Comparison of ENCODE assay signal across 16 cellular contexts in genomic region chr2:10908195-10908594, GRCh38. TPM values are rescaled to one million over a fixed set of nuclear protein-coding genes. Genes with fewer than 3 reads are reported as not detected.
DNase-seq lines count a peak whose midpoint lies in the region; ATAC-seq and TF ChIP-seq lines count a peak whose summit lies in the region.
"Had no signal": no experiment of that assay in that cellular context is flagged by ENCODE, and none has a peak within 500 bp of the region (broad histone marks: within the 10 kb centered on the region; RNA-seq: fewer than 3 reads in every experiment).

No MANE protein-coding gene starts in this region.

- no peak overlapping the region for H2BK12ac ChIP-seq in H9 (ENCODE audit: insufficient read length, low read depth, low read length)

- dilution Hi-C loops in IMR-90 (cut with HindIII; ENCODE audit: low sequenced_read_pairs, unreplicated experiment) = no loop called here

- no peak overlapping the region for H3K4me3 Mint-ChIP-seq in H9
- H3K4me3 Mint-ChIP-seq: CD4-positive, alpha-beta memory T cell; GM23338; HFFc6 had no signal

- TF ChIP-seq RAD21 in IMR-90 (IDR thresholded peaks at IDR 0.05; ENCODE audit: low read length) = no peak

- no peaks in the 10 kb centered on the region for H3K4me1 ChIP-seq in H9 (ENCODE audit: insufficient read depth, low read length)
- H3K4me1 ChIP-seq in IMR-90 (ENCODE audit: control insufficient read depth, insufficient read depth, low read length) = no peaks in the 10 kb centered on the region
- H3K4me1 ChIP-seq in osteoblast (ENCODE audit: insufficient read depth, low read length) = no peaks in the 10 kb centered on the region
- H3K4me1 ChIP-seq: Caco-2, HAP-1 had no signal

- no peaks in the 10 kb centered on the region for H3K9me1 ChIP-seq in IMR-90 (ENCODE audit: insufficient read depth, low read length)

- H3K27ac Mint-ChIP-seq in H9 = no peak overlapping the region
- H3K27ac Mint-ChIP-seq: GM23338, HFFc6 had no signal

- intact Hi-C loops in IMR-90 (cut with micrococcal nuclease) = no loop called here

- H2AFZ ChIP-seq in H9 (ENCODE audit: low read length) (no peak overlapping the region), IMR-90 (replicated peaks; ENCODE audit: low read length, poor library complexity) (no peak overlapping the region), osteoblast (ENCODE audit: low read length) (no peak overlapping the region)
- H2AFZ ChIP-seq: GM23338 had no signal

- peaks cover 15 to 28% of the 10 kb centered on the region in 2 experiments for H3K9me3 Mint-ChIP-seq in H9
- H3K9me3 Mint-ChIP-seq: HFFc6 had no signal

- POLR2A ChIA-PET in IMR-90 (lab: Charles Lee; ENCODE audit: unreplicated experiment) = no interaction called here

- no peak overlapping the region for H2BK15ac ChIP-seq in H9 (ENCODE audit: low read depth, low read length)
- H2BK15ac ChIP-seq in IMR-90 (ENCODE audit: low read depth, low read length) = no peak overlapping the region

- no peaks in the 10 kb centered on the region for H3K23me2 ChIP-seq in H9 (ENCODE audit: insufficient read length, low read depth, low read length, poor library complexity, severe bottlenecking)

- no peak overlapping the region for H3K14ac ChIP-seq in H9 (ENCODE audit: insufficient read depth, low read length)
- no peak overlapping the region for H3K14ac ChIP-seq in IMR-90 (replicated peaks; ENCODE audit: low read depth, low read length)

- no peak for ATAC-seq in IMR-90 (ENCODE audit: low read depth)
- no peak for ATAC-seq in HG03045 (IDR thresholded peaks at IDR 0.05; ENCODE audit: unreplicated experiment)
- ATAC-seq: GM23338 had no signal

- H3K9ac ChIP-seq in H9 (ENCODE audit: extremely low read depth, insufficient read length, low read length) (no peak overlapping the region), IMR-90 (ENCODE audit: low read depth, low read length) (no peak overlapping the region)

- H3K4me3 ChIP-seq in IMR-90 (ENCODE audit: insufficient read depth, low read depth, low read length) = no peak overlapping the region
- no peak overlapping the region for H3K4me3 ChIP-seq in osteoblast (ENCODE audit: insufficient read depth, low read length)
- H3K4me3 ChIP-seq: GM23338, HAP-1 had no signal

- H3K27me3 Mint-ChIP-seq in H9 (ENCODE audit: low read depth) = peaks cover 25% of the 10 kb centered on the region

- H4K20me1 ChIP-seq in H9 (ENCODE audit: control insufficient read depth, insufficient read depth, insufficient read length) (no peaks in the 10 kb centered on the region), IMR-90 (ENCODE audit: insufficient read depth, low read length) (no peaks in the 10 kb centered on the region), osteoblast (ENCODE audit: insufficient read depth, low read length) (peaks cover 3% of the 10 kb centered on the region)

- DNase-seq in H9 (peak; percentile 9), IMR-90 (no peak), mesenteric fat pad (ENCODE audit: low spot score) (peak; percentile 51), osteoblast (ENCODE audit: insufficient read length, low spot score, missing footprints) (peak; percentile 62), COLO668 (lab: John Stamatoyannopoulos, UW; ENCODE audit: unreplicated experiment) (no peak)
- DNase-seq: C1 segment of cervical spinal cord; Caco-2; CD4-positive, alpha-beta memory T cell; DMS79; EL; GDM1; HFFc6 had no signal

- no peak overlapping the region for H2BK20ac ChIP-seq in H9 (ENCODE audit: low read depth, low read length, poor library complexity, severe bottlenecking)
- no peak overlapping the region for H2BK20ac ChIP-seq in IMR-90 (ENCODE audit: low read depth, low read length)

- TF ChIP-seq POLR2A in IMR-90 (IDR thresholded peaks at IDR 0.05; ENCODE audit: low read depth, low read length) = no peak

- no peak overlapping the region for H3K56ac ChIP-seq in H9 (ENCODE audit: insufficient read length, low read depth, low read length)
- no peak overlapping the region for H3K56ac ChIP-seq in IMR-90 (ENCODE audit: extremely low read depth, insufficient read depth, low read length)

- H3K4ac ChIP-seq in H9 (ENCODE audit: low read depth, low read length) (no peak overlapping the region), IMR-90 (ENCODE audit: low read depth, low read length) (no peak overlapping the region)

- H4K91ac ChIP-seq in H9 (ENCODE audit: insufficient read length, low read depth, low read length) (no peak overlapping the region), IMR-90 (ENCODE audit: insufficient read depth, low read depth, low read length) (no peak overlapping the region)

- H3K9me3 ChIP-seq in H9 (ENCODE audit: control insufficient read depth, low read depth, low read length) = no peaks in the 10 kb centered on the region
- peaks cover 6% of the 10 kb centered on the region; the same call in 1 of the 2 replicates for H3K9me3 ChIP-seq in IMR-90 (ENCODE audit: control insufficient read depth, insufficient read depth, low read length)
- peaks cover 3% of the 10 kb centered on the region for H3K9me3 ChIP-seq in osteoblast (ENCODE audit: low read depth, low read length)
- H3K9me3 ChIP-seq: Caco-2, HAP-1 had no signal

- H2BK5ac ChIP-seq in H9 (ENCODE audit: insufficient read length, low read length) (no peak overlapping the region), IMR-90 (ENCODE audit: low read depth, low read length, poor library complexity, severe bottlenecking) (no peak overlapping the region)

- H2BK120ac ChIP-seq in H9 (ENCODE audit: low read depth, low read length, poor library complexity, severe bottlenecking) (no peak overlapping the region), IMR-90 (ENCODE audit: low read depth, low read length) (no peak overlapping the region)

- H3K27ac ChIP-seq in H9 (ENCODE audit: insufficient read length, low read depth, low read length) (no peak overlapping the region), IMR-90 (ENCODE audit: insufficient read depth, low read length) (no peak overlapping the region), osteoblast (ENCODE audit: low read depth, low read length) (no peak overlapping the region)

- no peak overlapping the region for H3K4me2 ChIP-seq in H9 (ENCODE audit: insufficient read depth, insufficient read length, low read length)
- no peak overlapping the region for H3K4me2 ChIP-seq in IMR-90 (ENCODE audit: low read depth, low read length)
- H3K4me2 ChIP-seq in osteoblast (ENCODE audit: insufficient read depth, low read length) = no peak overlapping the region
- H3K4me2 ChIP-seq: GM23338 had no signal

- no peak for TF ChIP-seq CTCF in H9 (conservative IDR thresholded peaks at IDR 0.05)
- no peak for TF ChIP-seq CTCF in IMR-90 (conservative IDR thresholded peaks at IDR 0.05; ENCODE audit: low read depth, low read length)
- TF ChIP-seq CTCF in osteoblast (IDR thresholded peaks at IDR 0.05; ENCODE audit: extremely low read depth, low read depth, low read length) = no peak

- H2AK5ac ChIP-seq in H9 (ENCODE audit: insufficient read length, low read length) (no peak overlapping the region), IMR-90 (ENCODE audit: low read depth, low read length) (no peak overlapping the region)

- H3K18ac ChIP-seq in H9 (ENCODE audit: insufficient read length, low read depth, low read length) (no peak overlapping the region), IMR-90 (ENCODE audit: low read depth, low read length) (no peak overlapping the region)

- no TSS peak for BruUV-seq in IMR-90 (replicated peaks; lab: Mats Ljungman, UMichigan)

- no peaks in the 10 kb centered on the region for H3K79me2 ChIP-seq in H9 (ENCODE audit: insufficient read depth, low read length)
- no peaks in the 10 kb centered on the region for H3K79me2 ChIP-seq in osteoblast (ENCODE audit: insufficient read depth, low read length)

- no peaks in the 10 kb centered on the region for H3K79me1 ChIP-seq in H9 (ENCODE audit: insufficient read depth, low read depth, low read length, poor library complexity, severe bottlenecking)
- H3K79me1 ChIP-seq in IMR-90 (ENCODE audit: low read depth in 1 of 2, low read length in 2 of 2) = peaks cover 0 to 8% of the 10 kb centered on the region in 2 experiments; a peak in 1 of 4 replicates

- peaks cover 23 to 34% of the 10 kb centered on the region in 2 experiments for H3K4me1 Mint-ChIP-seq in H9

- no peak overlapping the region for H4K8ac ChIP-seq in H9 (replicated peaks; ENCODE audit: insufficient read length, low read depth, low read length)
- H4K8ac ChIP-seq in IMR-90 (ENCODE audit: low read depth in 2 of 2, low read length in 2 of 2) = no peak overlapping the region

- no CpG with 5 or more reads among the region's 4 CpGs for WGBS in H9 (ENCODE audit: extremely low coverage, insufficient read length, low lambda C conversion rate)
- WGBS in IMR-90 (ENCODE audit: extremely low coverage in 2 of 2, insufficient read length in 1 of 2), 2 experiments = 82% methylated on average over 3 of the region's 4 CpGs; no CpG with 5 or more reads in 1 of the 2 experiments

- no peak overlapping the region for H3T11ph ChIP-seq in H9 (ENCODE audit: low read length)

- no peak overlapping the region for H3K23ac ChIP-seq in H9 (ENCODE audit: insufficient read length, low read depth, low read length)
- no peak overlapping the region for H3K23ac ChIP-seq in IMR-90 (ENCODE audit: low read depth, low read length)

- H3K36me3 ChIP-seq in IMR-90 (ENCODE audit: control insufficient read depth, insufficient read depth, low read length) (no peaks in the 10 kb centered on the region), osteoblast (ENCODE audit: insufficient read depth, low read length) (no peaks in the 10 kb centered on the region)
- H3K36me3 ChIP-seq: HAP-1 had no signal

- CTCF ChIA-PET in IMR-90 (lab: Yijun Ruan, JAX) = interaction anchor here (1.1 to 1.2 kb wide), 2 partner anchors 76 to 224 kb away, joined by 3 read pairs; no protein-coding TSS in a partner anchor

- peaks cover 4 to 19% (median 7%) of the 10 kb centered on the region in 3 experiments; a peak in 6 of 7 replicates for H3K36me3 Mint-ChIP-seq in H9 (ENCODE audit: insufficient read depth in 1 of 3, low read depth in 3 of 3)
- H3K36me3 Mint-ChIP-seq: CD4-positive, alpha-beta memory T cell had no signal

- in situ Hi-C loops in IMR-90 (cut with MboI; ENCODE audit: low sequenced_read_pairs) = no loop called here

- peak overlapping the region; percentile 31 for H2AK9ac ChIP-seq in IMR-90 (replicated peaks; ENCODE audit: low read depth, low read length, poor library complexity)

- peaks cover 12% of the 10 kb centered on the region; the same call in 1 of the 2 replicates for H3K27me3 ChIP-seq in H9 (ENCODE audit: insufficient read depth, low read length)
- no peaks in the 10 kb centered on the region for H3K27me3 ChIP-seq in IMR-90 (ENCODE audit: control insufficient read depth, insufficient read depth, low read length)
- H3K27me3 ChIP-seq in osteoblast (ENCODE audit: insufficient read depth, low read length) = peaks cover 36% of the 10 kb centered on the region

- H4K5ac ChIP-seq in H9 (ENCODE audit: insufficient read length, low read depth, low read length) = no peak overlapping the region
- H4K5ac ChIP-seq in IMR-90 (ENCODE audit: low read depth, low read length) = no peak overlapping the region

RNA-seq across cellular contexts. Expression of gene KCNF1, which starts 3.5 kb away (rescaled TPM):
- total RNA-seq in H9 (2021) (3.2 and 4.8 TPM in 2 replicates), IMR-90 (2012; rRNA removed) (0.54 and 0.56 TPM in 2 replicates), mesenteric fat pad (0.13 TPM), osteoblast (under 0.01 TPM in 1 of 2 replicates, not detected in the other)
- polyA plus RNA-seq in IMR-90 (2012; rRNA removed) = 1.4 TPM in 2 replicates
- polyA plus RNA-seq in IMR-90 (2012; cell fraction: cytosol; rRNA removed) = 0.61 and 2.1 TPM in 2 replicates
- 0.88 and 2.2 TPM in 2 replicates for polyA plus RNA-seq in IMR-90 (2012; cell fraction: nucleus; rRNA removed; ENCODE audit: low replicate concordance)
- total RNA-seq: CD4-positive, alpha-beta memory T cell had no signal
- polyA plus RNA-seq: BJ; CD4-positive, alpha-beta memory T cell had no signal

Comparison
In these comparisons a context has a peak if more than half of its experiments do, and no peak if none do; other contexts are left out.
1. DNase-seq: peak in H9 (single experiment), mesenteric fat pad (single experiment) and osteoblast (single experiment); none in IMR-90 (single experiment) and COLO668 (single experiment).